Comparison of ENCODE assay signal across 13 cellular contexts in the genomic region with DNA sequence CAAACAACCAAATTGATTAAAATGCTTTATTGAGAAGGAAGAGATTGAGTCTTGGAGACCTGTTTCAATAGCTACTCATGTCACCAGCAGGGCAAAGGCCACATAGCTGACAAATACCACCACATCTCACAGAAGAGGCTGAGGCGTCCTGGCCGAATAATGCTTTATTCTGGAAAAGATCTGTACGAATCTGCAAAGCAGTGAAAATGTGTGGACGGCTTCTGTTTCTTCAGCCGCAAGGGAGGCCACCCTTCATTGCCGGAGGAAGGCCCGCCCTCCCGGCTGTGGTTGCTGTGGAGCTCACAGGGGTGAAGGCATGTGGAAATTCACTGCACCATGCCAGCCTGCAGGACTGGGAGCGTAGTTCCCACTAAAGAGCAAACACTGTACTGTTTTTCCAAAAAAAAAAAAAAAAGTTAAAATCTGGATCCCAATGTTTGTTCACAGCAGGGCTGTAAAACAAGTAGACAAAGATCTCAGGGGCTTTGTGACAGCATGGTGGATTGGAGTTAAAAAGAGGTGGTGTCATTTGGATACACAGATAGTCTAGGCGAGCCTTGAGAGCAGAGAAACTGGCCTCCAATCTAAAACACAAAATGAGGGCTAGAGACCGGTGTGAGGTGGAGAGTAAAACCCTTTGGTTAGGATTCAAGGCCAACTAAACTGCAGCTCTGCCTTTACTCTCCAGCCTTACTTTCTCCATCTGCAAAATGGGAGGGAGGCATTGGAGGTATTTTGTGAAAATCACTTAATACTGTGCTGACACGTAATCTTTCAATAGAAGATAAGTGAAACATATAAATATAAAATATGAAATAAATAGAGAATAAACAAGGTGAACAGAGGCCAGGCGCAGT.
A peak's percentile ranks its signal among the peaks of the same experiment; 100 is the strongest.
DNase-seq lines count a peak whose midpoint lies in the region; ATAC-seq, FAIRE-seq and TF ChIP-seq lines count a peak whose summit lies in the region.
"Had no signal": no experiment of that assay in that cellular context is flagged by ENCODE, and none has a peak within 500 bp of the region (broad histone marks: within the 10 kb centered on the region; RNA-seq: fewer than 3 reads in every experiment).

No MANE protein-coding gene starts in this region.

- 62 to 63% methylated on average over 13 of the region's 13 CpGs for WGBS in heart right ventricle, 2 donors
- WGBS in pancreas, 2 donors = 52 to 64% methylated on average over 13 of the region's 13 CpGs

- TF ChIP-seq CTCF in heart right ventricle (IDR thresholded peaks at IDR 0.05) (no peak), pancreas (IDR thresholded peaks at IDR 0.05) (no peak)

- H3K9me3 ChIP-seq in heart right ventricle (no peaks in the 10 kb centered on the region), pancreas (no peaks in the 10 kb centered on the region)
- H3K9me3 ChIP-seq: BE2C had no signal

- H3K4me3 ChIP-seq in heart right ventricle (no peak overlapping the region), pancreas (no peak overlapping the region)
- H3K4me3 ChIP-seq: skin epidermis had no signal

- intact Hi-C loops in heart right ventricle (cut with DNase I) (loop anchor here in 1 of 10 donors (10.0 kb wide), 1 partner anchor 140 kb away; no protein-coding TSS in a partner anchor), pancreas (cut with DNase I) (no loop called here)

- H3K27me3 ChIP-seq in heart right ventricle (no peaks in the 10 kb centered on the region), pancreas (no peaks in the 10 kb centered on the region)
- H3K27me3 ChIP-seq: BE2C had no signal

- H3K27ac ChIP-seq in heart right ventricle (peak overlapping the region in 2 of 10 donors; percentile 8 to 29), pancreas (peak overlapping the region in 3 of 4 donors; percentile 16 to 46 (median 37))

- H3K36me3 ChIP-seq in heart right ventricle (no peaks in the 10 kb centered on the region), pancreas (no peaks in the 10 kb centered on the region)
- H3K36me3 ChIP-seq: BE2C had no signal

- no peak for FAIRE-seq in pancreas (lab: Jason Lieb, UNC)

- DNase-seq in C1 segment of cervical spinal cord (lab: John Stamatoyannopoulos, UW) (peak in 9 of 14 donors; percentile 14 to 72 (median 52)), SK-MEL-5 (ENCODE audit: low read depth, low spot score) (peak; percentile 41), heart right ventricle (peak in 1 of 2 donors; percentile 51), pancreas (no peak), SK-N-DZ (ENCODE audit: low spot score) (no peak), DMS79 (lab: John Stamatoyannopoulos, UW) (no peak), DMS53 (lab: John Stamatoyannopoulos, UW) (no peak)
- DNase-seq: activated CD8-positive, alpha-beta memory T cell treated with anti-CD3 and anti-CD28 coated beads for 24 hours; BE2C; NCI-H1436 treated with DMSO at 0.1 percent for 48 hours had no signal

- peaks cover 0 to 38% (median 32%) of the 10 kb centered on the region in 9 donors for H3K4me1 ChIP-seq in heart right ventricle
- no peaks in the 10 kb centered on the region for H3K4me1 ChIP-seq in pancreas

- ATAC-seq in heart right ventricle = peak in 7 of 8 donors; percentile 39 to 75 (median 53)
- ATAC-seq in pancreas = peak in 3 of 4 donors; percentile 74 to 86 (median 79)
- ATAC-seq in GM19023 (IDR thresholded peaks at IDR 0.05; ENCODE audit: unreplicated experiment) = no peak
- ATAC-seq: stimulated activated effector memory CD8-positive, alpha-beta T cell treated with anti-CD3 and anti-CD28 coated beads, Interleukin-12 subunit alpha, Interleukin-12 subunit beta, amount 100 ng/mL, for 72 hours had no signal

- in situ Hi-C loops in SK-MEL-5 (cut with HindIII; ENCODE audit: low pct_unique_long_range_greater_than_20kb, low sequenced_read_pairs) = no loop called here

Comparison
In these comparisons a context has a peak if more than half of its experiments do, and no peak if none do; other contexts are left out.
1. DNase-seq: peak in C1 segment of cervical spinal cord (9 of 14) and SK-MEL-5 (single experiment); none in pancreas (0 of 6), SK-N-DZ (single experiment), DMS79 (single experiment) and DMS53 (single experiment).